In the genomic region with DNA sequence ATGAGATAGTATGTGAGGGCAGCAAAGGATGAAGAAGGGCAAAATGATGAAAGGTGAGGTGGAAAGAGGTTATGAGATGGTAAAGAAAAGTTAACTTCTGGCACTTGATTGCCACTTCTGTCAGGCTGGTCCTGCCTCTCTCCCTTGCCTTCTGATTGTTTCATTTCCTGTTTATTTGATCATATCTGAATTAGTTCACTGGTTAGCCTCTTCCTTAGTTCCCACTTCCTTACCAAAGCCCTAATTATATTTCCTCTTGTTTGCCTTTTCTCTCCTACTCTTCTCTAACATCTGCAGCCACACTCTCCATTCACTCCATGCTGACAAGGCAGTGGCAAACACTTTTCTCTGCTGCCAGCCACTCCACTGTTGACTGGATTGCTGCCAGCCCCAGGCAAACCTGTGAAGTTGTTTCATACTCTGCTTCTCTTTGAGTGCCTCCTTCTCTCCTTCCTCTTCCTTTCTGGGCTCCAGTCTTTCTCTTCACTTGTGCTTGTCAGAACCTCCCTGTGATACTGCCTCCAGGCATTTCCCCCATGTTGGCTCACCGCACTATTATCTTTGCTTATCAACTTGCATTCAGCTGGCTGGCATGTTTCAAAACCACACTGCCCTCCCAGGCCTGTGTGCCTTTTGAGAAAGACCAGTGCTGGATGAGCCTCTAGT, we compare ENCODE assay signal across 9 cellular contexts. TPM values are rescaled to one million over a fixed set of nuclear protein-coding genes. Genes with fewer than 3 reads are reported as not detected.
DNase-seq lines count a peak whose midpoint lies in the region; ATAC-seq and TF ChIP-seq lines count a peak whose summit lies in the region.
"Had no signal": no experiment of that assay in that cellular context is flagged by ENCODE, and none has a peak within 500 bp of the region (broad histone marks: within the 10 kb centered on the region; RNA-seq: fewer than 3 reads in every experiment).

No MANE protein-coding gene starts in this region.

- ATAC-seq in upper lobe of right lung (peak; percentile 81), HG03342 (IDR thresholded peaks at IDR 0.05; ENCODE audit: unreplicated experiment) (no peak), GM19463 (IDR thresholded peaks at IDR 0.05; ENCODE audit: unreplicated experiment) (no peak)

- H3K4me3 Mint-ChIP-seq in activated T-helper 2 cell treated with anti-CD3 and anti-CD28 coated beads, Interferon-gamma antibody, Interleukin-2, Interleukin-4, amounts not matched to agents 10 μg/mL and 5 μg/mL and 100 μg/mL, durations not matched to agents 14 hours and 24 hours and 36 hours (ENCODE audit: low read depth) = peak overlapping the region; percentile 51

- TF ChIP-seq CTCF in AG04450 (IDR thresholded peaks at IDR 0.05; ENCODE audit: low read depth, low read length) (no peak), upper lobe of right lung (IDR thresholded peaks at IDR 0.05) (no peak)

- no peak overlapping the region for H3K4me3 ChIP-seq in AG04450 (ENCODE audit: low read depth, low read length)
- peak overlapping the region; percentile 4 for H3K4me3 ChIP-seq in upper lobe of right lung

- no peaks in the 10 kb centered on the region for H3K9me3 Mint-ChIP-seq in activated T-helper 2 cell treated with anti-CD3 and anti-CD28 coated beads, Interferon-gamma antibody, Interleukin-2, Interleukin-4, amounts not matched to agents 10 μg/mL and 5 μg/mL and 100 μg/mL, durations not matched to agents 14 hours and 24 hours and 36 hours

- POLR2A ChIA-PET in AG04450 (lab: Yijun Ruan, JAX) = interaction anchor here (1.0 kb wide), 1 partner anchor 10 kb away, joined by 3 read pairs; no protein-coding TSS in a partner anchor

- H3K27me3 ChIP-seq in AG04450 (ENCODE audit: control insufficient read depth, insufficient read depth, low read length) (no peaks in the 10 kb centered on the region), upper lobe of right lung (no peaks in the 10 kb centered on the region)

- peaks cover 68% of the 10 kb centered on the region for H3K36me3 Mint-ChIP-seq in activated T-helper 2 cell treated with anti-CD3 and anti-CD28 coated beads, Interferon-gamma antibody, Interleukin-2, Interleukin-4, amounts not matched to agents 10 μg/mL and 5 μg/mL and 100 μg/mL, durations not matched to agents 14 hours and 24 hours and 36 hours (ENCODE audit: low read depth)

- H3K4me1 Mint-ChIP-seq in activated T-helper 2 cell treated with anti-CD3 and anti-CD28 coated beads, Interferon-gamma antibody, Interleukin-2, Interleukin-4, amounts not matched to agents 10 μg/mL and 5 μg/mL and 100 μg/mL, durations not matched to agents 14 hours and 24 hours and 36 hours (ENCODE audit: low read depth) = peaks cover 36% of the 10 kb centered on the region

- no peak for DNase-seq in AG04450 (ENCODE audit: low read depth, low spot score)
- no peak for DNase-seq in activated T-helper 2 cell treated with anti-CD3 and anti-CD28 coated beads, Interferon-gamma antibody, Interleukin-2, Interleukin-4, amounts not matched to agents 10 μg/mL and 5 μg/mL and 100 μg/mL, durations not matched to agents 14 hours and 24 hours and 36 hours (ENCODE audit: low spot score)
- DNase-seq in hepatic stellate cell (ENCODE audit: low spot score) = peak; percentile 57
- peak; percentile 81 for DNase-seq in upper lobe of right lung
- no peak for DNase-seq in NCI-H1694 treated with DMSO at 0.1 percent for 48 hours (lab: John Stamatoyannopoulos, UW)

- CTCF ChIA-PET in AG04450 (lab: Charles Lee) = interaction anchor here (1.0 kb wide), 1 partner anchor 62 kb away, joined by 3 read pairs; no protein-coding TSS in a partner anchor

- H3K27ac Mint-ChIP-seq in activated T-helper 2 cell treated with anti-CD3 and anti-CD28 coated beads, Interferon-gamma antibody, Interleukin-2, Interleukin-4, amounts not matched to agents 10 μg/mL and 5 μg/mL and 100 μg/mL, durations not matched to agents 14 hours and 24 hours and 36 hours = peak overlapping the region; percentile 72

- peaks cover 20% of the 10 kb centered on the region for H3K4me1 ChIP-seq in upper lobe of right lung

- intact Hi-C loops in activated T-helper 2 cell treated with anti-CD3 and anti-CD28 coated beads, Interferon-gamma antibody, Interleukin-2, Interleukin-4, amounts not matched to agents 10 μg/mL and 5 μg/mL and 100 μg/mL, durations not matched to agents 14 hours and 24 hours and 36 hours (cut with micrococcal nuclease) = loop anchor here (2.0 kb wide), 1 partner anchor 13 kb away; no protein-coding TSS in a partner anchor
- intact Hi-C loops in upper lobe of right lung (cut with DNase I) = no loop called here

- H3K36me3 ChIP-seq in KOPT-K1 (ENCODE audit: insufficient read depth, low read length) = peaks cover 73% of the 10 kb centered on the region
- peaks cover 44% of the 10 kb centered on the region for H3K36me3 ChIP-seq in upper lobe of right lung

- no peaks in the 10 kb centered on the region for H3K27me3 Mint-ChIP-seq in activated T-helper 2 cell treated with anti-CD3 and anti-CD28 coated beads, Interferon-gamma antibody, Interleukin-2, Interleukin-4, amounts not matched to agents 10 μg/mL and 5 μg/mL and 100 μg/mL, durations not matched to agents 14 hours and 24 hours and 36 hours (ENCODE audit: low read depth)

- H3K27ac ChIP-seq in AG04450 (ENCODE audit: low read depth, low read length) (peak overlapping the region; percentile 11), KOPT-K1 (ENCODE audit: low read depth, low read length, poor library complexity, severe bottlenecking) (peak overlapping the region; percentile 54), upper lobe of right lung (peak overlapping the region; percentile 80)

- H3K9me3 ChIP-seq in AG04450 (ENCODE audit: control insufficient read depth, insufficient read depth, low read length) (no peaks in the 10 kb centered on the region), KOPT-K1 (ENCODE audit: insufficient read depth, low read length, poor library complexity, severe bottlenecking) (no peaks in the 10 kb centered on the region), upper lobe of right lung (no peaks in the 10 kb centered on the region)

RNA-seq across cellular contexts. Expression of gene PNP, which starts 8.1 kb away (rescaled TPM):
- polyA plus RNA-seq in AG04450 (2011; rRNA removed) = 23.1 and 25.3 TPM in 2 replicates
- 17.3 and 25.6 TPM in 2 replicates for polyA minus RNA-seq in AG04450 (2011; rRNA and poly(A)+ RNA removed)
- total RNA-seq in activated T-helper 2 cell treated with anti-CD3 and anti-CD28 coated beads, Interferon-gamma antibody, Interleukin-2, Interleukin-4, amounts not matched to agents 10 μg/mL and 5 μg/mL and 100 μg/mL, durations not matched to agents 14 hours and 24 hours and 36 hours = 133 and 137 TPM in 2 replicates
- 32.8 TPM for total RNA-seq in upper lobe of right lung

RNA-seq across cellular contexts. Expression of gene PIP4P1, which starts 16.1 kb away (rescaled TPM):
- 24.5 and 29.9 TPM in 2 replicates for polyA plus RNA-seq in AG04450 (2011; rRNA removed)
- 38.4 and 45.8 TPM in 2 replicates for polyA minus RNA-seq in AG04450 (2011; rRNA and poly(A)+ RNA removed)
- total RNA-seq in activated T-helper 2 cell treated with anti-CD3 and anti-CD28 coated beads, Interferon-gamma antibody, Interleukin-2, Interleukin-4, amounts not matched to agents 10 μg/mL and 5 μg/mL and 100 μg/mL, durations not matched to agents 14 hours and 24 hours and 36 hours = 28.2 and 33.7 TPM in 2 replicates
- 40.2 TPM for total RNA-seq in upper lobe of right lung

RNA-seq across cellular contexts. Expression of gene APEX1, which starts 22.3 kb away (rescaled TPM):
- 240 and 274 TPM in 2 replicates for polyA plus RNA-seq in AG04450 (2011; rRNA removed)
- polyA minus RNA-seq in AG04450 (2011; rRNA and poly(A)+ RNA removed) = 163 and 200 TPM in 2 replicates
- total RNA-seq in activated T-helper 2 cell treated with anti-CD3 and anti-CD28 coated beads, Interferon-gamma antibody, Interleukin-2, Interleukin-4, amounts not matched to agents 10 μg/mL and 5 μg/mL and 100 μg/mL, durations not matched to agents 14 hours and 24 hours and 36 hours = 217 and 228 TPM in 2 replicates
- 101 TPM for total RNA-seq in upper lobe of right lung

RNA-seq across cellular contexts. Expression of gene OSGEP, which starts 22.7 kb away (rescaled TPM):
- polyA plus RNA-seq in AG04450 (2011; rRNA removed) = 23.6 and 29.2 TPM in 2 replicates
- polyA minus RNA-seq in AG04450 (2011; rRNA and poly(A)+ RNA removed) = 28.4 and 35.6 TPM in 2 replicates
- 66.0 and 66.5 TPM in 2 replicates for total RNA-seq in activated T-helper 2 cell treated with anti-CD3 and anti-CD28 coated beads, Interferon-gamma antibody, Interleukin-2, Interleukin-4, amounts not matched to agents 10 μg/mL and 5 μg/mL and 100 μg/mL, durations not matched to agents 14 hours and 24 hours and 36 hours
- 33.8 TPM for total RNA-seq in upper lobe of right lung

RNA-seq across cellular contexts. Expression of gene RNASE10, which starts 28.0 kb away (rescaled TPM):
- polyA plus RNA-seq in AG04450 (2011; rRNA removed) = not detected in 2 replicates
- polyA minus RNA-seq in AG04450 (2011; rRNA and poly(A)+ RNA removed) = not detected in 2 replicates
- 0.16 and 0.21 TPM in 2 replicates for total RNA-seq in activated T-helper 2 cell treated with anti-CD3 and anti-CD28 coated beads, Interferon-gamma antibody, Interleukin-2, Interleukin-4, amounts not matched to agents 10 μg/mL and 5 μg/mL and 100 μg/mL, durations not matched to agents 14 hours and 24 hours and 36 hours
- total RNA-seq in upper lobe of right lung = 0.58 TPM
- total RNA-seq: renal cortical epithelial cell had no signal

Comparison
In these comparisons a context has a peak if more than half of its experiments do, and no peak if none do; other contexts are left out.
1. DNase-seq: peak in hepatic stellate cell (single experiment) and upper lobe of right lung (single experiment); none in AG04450 (single experiment), activated T-helper 2 cell treated with anti-CD3 and anti-CD28 coated beads, Interferon-gamma antibody, Interleukin-2, Interleukin-4, amounts not matched to agents 10 μg/mL and 5 μg/mL and 100 μg/mL, durations not matched to agents 14 hours and 24 hours and 36 hours (single experiment) and NCI-H1694 treated with DMSO at 0.1 percent for 48 hours (single experiment).
2. H3K27ac ChIP-seq: peak in every context shown above with its lines; median percentile 80 in upper lobe of right lung; 54 in KOPT-K1; 11 in AG04450.